In genomic region chr6:151372164-151372563, GRCh38 we compare ENCODE assay signal across 15 cellular contexts. TPM values are rescaled to one million over a fixed set of nuclear protein-coding genes. Genes with fewer than 3 reads are reported as not detected.
DNase-seq lines count a peak whose midpoint lies in the region; ATAC-seq and TF ChIP-seq lines count a peak whose summit lies in the region.
"Had no signal": no experiment of that assay in that cellular context is flagged by ENCODE, and none has a peak within 500 bp of the region (broad histone marks: within the 10 kb centered on the region; RNA-seq: fewer than 3 reads in every experiment).

No MANE protein-coding gene starts in this region.

- H3K4me1 ChIP-seq in PC-9 (replicated peaks; ENCODE audit: insufficient read depth) = peaks cover 34% of the 10 kb centered on the region
- H3K4me1 ChIP-seq: SJCRH30 had no signal

- H3K27ac Mint-ChIP-seq in activated CD4-positive, alpha-beta T cell treated with anti-CD3 and anti-CD28 coated beads, Interleukin-2, amount 10 ng/mL, durations not matched to agents 24 days and 14 days = peak overlapping the region; percentile 91
- H3K27ac Mint-ChIP-seq in T-helper 2 cell treated with Interferon-gamma antibody and Interleukin-4, amounts not matched to agents 5 μg/mL and 100 μg/mL, for 36 hours = peak overlapping the region; percentile 96
- H3K27ac Mint-ChIP-seq in activated naive CD4-positive, alpha-beta T cell treated with anti-CD3 and anti-CD28 coated beads, Interleukin-2, amount 50 U/mL, for 72 hours = peak overlapping the region; percentile 67 to 88
- H3K27ac Mint-ChIP-seq in nephron progenitor cell = peak overlapping the region; percentile 82

- no peaks in the 10 kb centered on the region for H3K9me2 ChIP-seq in PC-9 (ENCODE audit: insufficient read depth)

- H3K79me2 ChIP-seq in PC-9 (ENCODE audit: low read depth) = peaks cover 58% of the 10 kb centered on the region

- POLR2A ChIA-PET in PC-9 (lab: Charles Lee; ENCODE audit: unreplicated experiment) = no interaction called here

- H3F3A ChIP-seq in PC-9 (ENCODE audit: insufficient read depth, low read depth) = peaks cover 29% of the 10 kb centered on the region

- no peak overlapping the region for H3K4me2 ChIP-seq in PC-9

- intact Hi-C loops in activated CD4-positive, alpha-beta T cell treated with anti-CD3 and anti-CD28 coated beads, Interleukin-2, amount 10 ng/mL, durations not matched to agents 24 days and 14 days (cut with micrococcal nuclease) = loop anchor here (2.0 kb wide), 1 partner anchor 17 kb away; no protein-coding TSS in a partner anchor
- intact Hi-C loops in PC-9 (cut with micrococcal nuclease; ENCODE audit: unreplicated experiment) = no loop called here

- H3K36me3 Mint-ChIP-seq in activated CD4-positive, alpha-beta T cell treated with anti-CD3 and anti-CD28 coated beads, Interleukin-2, amount 10 ng/mL, durations not matched to agents 24 days and 14 days (ENCODE audit: low read depth) = peaks cover 41% of the 10 kb centered on the region
- H3K36me3 Mint-ChIP-seq in T-helper 2 cell treated with Interferon-gamma antibody and Interleukin-4, amounts not matched to agents 5 μg/mL and 100 μg/mL, for 36 hours (ENCODE audit: low read depth) = peaks cover 44% of the 10 kb centered on the region
- peaks cover 19 to 20% of the 10 kb centered on the region in 2 donors for H3K36me3 Mint-ChIP-seq in activated naive CD4-positive, alpha-beta T cell treated with anti-CD3 and anti-CD28 coated beads, Interleukin-2, amount 50 U/mL, for 72 hours
- H3K36me3 Mint-ChIP-seq in nephron progenitor cell (ENCODE audit: low read depth) = peaks cover 61% of the 10 kb centered on the region

- no peak overlapping the region for H3K4me3 ChIP-seq in PC-9
- H3K4me3 ChIP-seq: MG63, SJCRH30, vagina had no signal

- CTCF ChIA-PET in PC-9 (lab: Charles Lee) = no interaction called here

- H3K4me3 Mint-ChIP-seq in activated CD4-positive, alpha-beta T cell treated with anti-CD3 and anti-CD28 coated beads, Interleukin-2, amount 10 ng/mL, durations not matched to agents 24 days and 14 days = peak overlapping the region; percentile 81
- H3K4me3 Mint-ChIP-seq in T-helper 2 cell treated with Interferon-gamma antibody and Interleukin-4, amounts not matched to agents 5 μg/mL and 100 μg/mL, for 36 hours = peak overlapping the region; percentile 83
- no peak overlapping the region for H3K4me3 Mint-ChIP-seq in nephron progenitor cell

- DNase-seq in activated CD4-positive, alpha-beta T cell treated with anti-CD3 and anti-CD28 coated beads, Interleukin-2, amount 10 ng/mL, durations not matched to agents 24 days and 14 days = peak; percentile 74
- no peak for DNase-seq in activated CD4-positive, alpha-beta T cell treated with anti-CD3 and anti-CD28 coated beads, Interleukin-2, amount 50 U/mL, for 1 hour
- DNase-seq in T-helper 2 cell treated with Interferon-gamma antibody and Interleukin-4, amounts not matched to agents 5 μg/mL and 100 μg/mL, for 36 hours (ENCODE audit: low spot score) = peak; percentile 65
- no peak for DNase-seq in activated naive CD4-positive, alpha-beta T cell treated with anti-CD3 and anti-CD28 coated beads, Interleukin-2, amount 50 U/mL, for 72 hours (ENCODE audit: low spot score in 2 of 2)
- DNase-seq in nephron progenitor cell (no peak), PC-9 (no peak), NOMO-1 (lab: John Stamatoyannopoulos, UW; ENCODE audit: unreplicated experiment in 2 of 2) (no peak)
- DNase-seq: foreskin fibroblast; MG63; NCI-H1694; SJCRH30; stimulated activated CD4-positive, alpha-beta T cell treated with anti-CD3 and anti-CD28 coated beads, Interleukin-12 subunit alpha, Interleukin-12 subunit beta, amount 100 ng/mL, for 4 hours; stimulated activated naive CD4-positive, alpha-beta T cell treated with Interleukin-2 at 50 U/mL for 16 hours had no signal

- peaks cover 21% of the 10 kb centered on the region; the same call in 1 of the 2 replicates for H3K36me3 ChIP-seq in PC-9 (ENCODE audit: low read depth)

- H3K4me1 Mint-ChIP-seq in activated CD4-positive, alpha-beta T cell treated with anti-CD3 and anti-CD28 coated beads, Interleukin-2, amount 10 ng/mL, durations not matched to agents 24 days and 14 days = peaks cover 51% of the 10 kb centered on the region
- H3K4me1 Mint-ChIP-seq in T-helper 2 cell treated with Interferon-gamma antibody and Interleukin-4, amounts not matched to agents 5 μg/mL and 100 μg/mL, for 36 hours (ENCODE audit: low read depth) = peaks cover 53% of the 10 kb centered on the region
- H3K4me1 Mint-ChIP-seq in nephron progenitor cell = peaks cover 24% of the 10 kb centered on the region

- H3K27ac ChIP-seq in PC-9 = no peak overlapping the region; the same call in 1 of the 2 replicates
- H3K27ac ChIP-seq: SJCRH30, vagina had no signal

- ATAC-seq in activated naive CD4-positive, alpha-beta T cell treated with anti-CD3 and anti-CD28 coated beads, Interleukin-2, amount 50 U/mL, for 72 hours = peak; percentile 26 to 84
- no peak for ATAC-seq in GM19035 (IDR thresholded peaks at IDR 0.05; ENCODE audit: unreplicated experiment)

- no TSS peak for BruUV-seq in PC-9 (replicated peaks; lab: Mats Ljungman, UMichigan)

- H3K27me3 ChIP-seq in PC-9 (ENCODE audit: insufficient read depth, low read depth) = no peaks in the 10 kb centered on the region
- H3K27me3 ChIP-seq: MG63, SJCRH30, vagina had no signal

- no peaks in the 10 kb centered on the region for H3K27me3 Mint-ChIP-seq in activated CD4-positive, alpha-beta T cell treated with anti-CD3 and anti-CD28 coated beads, Interleukin-2, amount 10 ng/mL, durations not matched to agents 24 days and 14 days
- no peaks in the 10 kb centered on the region for H3K27me3 Mint-ChIP-seq in T-helper 2 cell treated with Interferon-gamma antibody and Interleukin-4, amounts not matched to agents 5 μg/mL and 100 μg/mL, for 36 hours (ENCODE audit: low read depth)
- H3K27me3 Mint-ChIP-seq in nephron progenitor cell (ENCODE audit: low read depth, poor library complexity) = no peaks in the 10 kb centered on the region

- H2AFZ ChIP-seq in PC-9 = no peak overlapping the region

- no peaks in the 10 kb centered on the region; the same call in 1 of the 2 replicates for H4K20me1 ChIP-seq in PC-9 (ENCODE audit: insufficient read depth)

- H3K9me3 Mint-ChIP-seq in activated CD4-positive, alpha-beta T cell treated with anti-CD3 and anti-CD28 coated beads, Interleukin-2, amount 10 ng/mL, durations not matched to agents 24 days and 14 days = no peaks in the 10 kb centered on the region
- H3K9me3 Mint-ChIP-seq in T-helper 2 cell treated with Interferon-gamma antibody and Interleukin-4, amounts not matched to agents 5 μg/mL and 100 μg/mL, for 36 hours = no peaks in the 10 kb centered on the region
- no peaks in the 10 kb centered on the region for H3K9me3 Mint-ChIP-seq in activated naive CD4-positive, alpha-beta T cell treated with anti-CD3 and anti-CD28 coated beads, Interleukin-2, amount 50 U/mL, for 72 hours
- peaks cover 13% of the 10 kb centered on the region for H3K9me3 Mint-ChIP-seq in nephron progenitor cell

- TF ChIP-seq CTCF in nephron progenitor cell (IDR thresholded peaks at IDR 0.05) (no peak), PC-9 (conservative IDR thresholded peaks at IDR 0.05) (no peak)

- H3K9me3 ChIP-seq in PC-9 (ENCODE audit: insufficient read depth, low read depth) = no peaks in the 10 kb centered on the region
- H3K9me3 ChIP-seq: MG63, vagina had no signal

RNA-seq across cellular contexts. Expression of gene ZBTB2, which starts 19.2 kb away (rescaled TPM):
- 21.4 and 22.2 TPM in 2 replicates for total RNA-seq in activated CD4-positive, alpha-beta T cell treated with anti-CD3 and anti-CD28 coated beads, Interleukin-2, amount 10 ng/mL, durations not matched to agents 24 days and 14 days
- total RNA-seq in activated naive CD4-positive, alpha-beta T cell treated with anti-CD3 and anti-CD28 coated beads, Interleukin-2, amount 50 U/mL, for 72 hours = 10 to 100 TPM; 14.8 to 21.4 TPM
- 7.3 and 8.9 TPM in 2 replicates for total RNA-seq in PC-9 (2021)

Comparison
In these comparisons a context has a peak if more than half of its experiments do, and no peak if none do; other contexts are left out.
1. DNase-seq: peak in activated CD4-positive, alpha-beta T cell treated with anti-CD3 and anti-CD28 coated beads, Interleukin-2, amount 10 ng/mL, durations not matched to agents 24 days and 14 days (single experiment) and T-helper 2 cell treated with Interferon-gamma antibody and Interleukin-4, amounts not matched to agents 5 μg/mL and 100 μg/mL, for 36 hours (single experiment); none in activated CD4-positive, alpha-beta T cell treated with anti-CD3 and anti-CD28 coated beads, Interleukin-2, amount 50 U/mL, for 1 hour (single experiment), activated naive CD4-positive, alpha-beta T cell treated with anti-CD3 and anti-CD28 coated beads, Interleukin-2, amount 50 U/mL, for 72 hours (0 of 2), nephron progenitor cell (single experiment), PC-9 (0 of 2) and NOMO-1 (0 of 2).
2. Peak in every context shown above with its lines, with median percentiles within 50 percentile points of each other: H3K27ac Mint-ChIP-seq.